1 cellular context compared by ENCODE assay signal in genomic region chr22:17121235-17122195, GRCh38.
TF ChIP-seq lines count a peak whose summit lies in the region.

TMEM121B (minus strand) TSS chr22:17121360; CDS start chr22:17121127, 233 bp downstream.

TF ChIP-seq in K562, 482 proteins besides CTCF, POLR2A, EP300 and RAD21 (continued from another document):
- no peak for TF ChIP-seq KHSRP (IDR thresholded peaks at IDR 0.05)
- no peak for TF ChIP-seq RBM22 (IDR thresholded peaks at IDR 0.05; ENCODE audit: low read depth, low read length, poor library complexity, severe bottlenecking)
- no peak for TF ChIP-seq KAT2B (IDR thresholded peaks at IDR 0.05; ENCODE audit: low read depth, low read length)
- no peak for TF ChIP-seq KLF13 (tag; IDR thresholded peaks at IDR 0.05; ENCODE audit: borderline replicate concordance, low read depth)
- TF ChIP-seq CC2D1A (IDR thresholded peaks at IDR 0.05) = no peak
- TF ChIP-seq MAZ (CRISPR knock-in tag; conservative IDR thresholded peaks at IDR 0.05 in 1 of 2, IDR thresholded peaks at IDR 0.05 in 1 of 2) = no peak
